Comparison of ENCODE assay signal across 11 cellular contexts in genomic region chr6:119501798-119502483, GRCh38.
A peak's percentile ranks its signal among the peaks of the same experiment; 100 is the strongest.
DNase-seq lines count a peak whose midpoint lies in the region; ATAC-seq and FAIRE-seq lines count a peak whose summit lies in the region.
"Had no signal": no experiment of that assay in that cellular context is flagged by ENCODE, and none has a peak within 500 bp of the region (broad histone marks: within the 10 kb centered on the region; RNA-seq: fewer than 3 reads in every experiment).

No MANE protein-coding gene starts in this region.

- DNase-seq in GM18507 (ENCODE audit: extremely low spot score, insufficient read length, low read depth): no peak
- DNase-seq in SHP77 (lab: John Stamatoyannopoulos, UW): no peak
- no peak for DNase-seq in activated CD4-positive, alpha-beta T cell treated with anti-CD3 and anti-CD28 coated beads, Interleukin-2, amount 10 ng/mL, durations not matched to agents 24 days and 14 days
- DNase-seq in left ventricle myocardium superior: no peak
- DNase-seq in activated CD4-positive, alpha-beta T cell treated with anti-CD3 and anti-CD28 coated beads for 48 hours: no peak
- DNase-seq: GF-D8; NK-92 treated with Interleukin-12 subunit alpha and Interleukin-12 subunit beta, amount 100 ng/mL, for 24 hours; upper lobe of right lung had no signal

- FAIRE-seq in GM18507 (lab: Jason Lieb, UNC): peak; percentile 18

- ATAC-seq in GM19463 (IDR thresholded peaks at IDR 0.05; ENCODE audit: unreplicated experiment) (peak; percentile 91), HG02938 (IDR thresholded peaks at IDR 0.05; ENCODE audit: unreplicated experiment) (peak; percentile 82), HG03571 (IDR thresholded peaks at IDR 0.05; ENCODE audit: unreplicated experiment) (peak; percentile 89), left ventricle myocardium superior (no peak)
- ATAC-seq: upper lobe of right lung had no signal

- H3K27me3 Mint-ChIP-seq in activated CD4-positive, alpha-beta T cell treated with anti-CD3 and anti-CD28 coated beads, Interleukin-2, amount 10 ng/mL, durations not matched to agents 24 days and 14 days: peaks cover 8% of the 10 kb centered on the region

- H3K36me3 Mint-ChIP-seq in activated CD4-positive, alpha-beta T cell treated with anti-CD3 and anti-CD28 coated beads, Interleukin-2, amount 10 ng/mL, durations not matched to agents 24 days and 14 days (ENCODE audit: low read depth): no peaks in the 10 kb centered on the region

- H3K27ac Mint-ChIP-seq in activated CD4-positive, alpha-beta T cell treated with anti-CD3 and anti-CD28 coated beads, Interleukin-2, amount 10 ng/mL, durations not matched to agents 24 days and 14 days: no peak overlapping the region

- intact Hi-C loops in activated CD4-positive, alpha-beta T cell treated with anti-CD3 and anti-CD28 coated beads, Interleukin-2, amount 10 ng/mL, durations not matched to agents 24 days and 14 days (cut with micrococcal nuclease): no loop called here
- intact Hi-C loops in left ventricle myocardium superior (cut with micrococcal nuclease): no loop called here

- no peak overlapping the region for H3K4me3 Mint-ChIP-seq in activated CD4-positive, alpha-beta T cell treated with anti-CD3 and anti-CD28 coated beads, Interleukin-2, amount 10 ng/mL, durations not matched to agents 24 days and 14 days

- H3K9me3 Mint-ChIP-seq in activated CD4-positive, alpha-beta T cell treated with anti-CD3 and anti-CD28 coated beads, Interleukin-2, amount 10 ng/mL, durations not matched to agents 24 days and 14 days: peaks cover 3% of the 10 kb centered on the region

- peaks cover 4% of the 10 kb centered on the region for H3K4me1 Mint-ChIP-seq in activated CD4-positive, alpha-beta T cell treated with anti-CD3 and anti-CD28 coated beads, Interleukin-2, amount 10 ng/mL, durations not matched to agents 24 days and 14 days
